In genomic region chr19:49814010-49814409, GRCh38 we compare ENCODE assay signal across 8 cellular contexts. TPM values are rescaled to one million over a fixed set of nuclear protein-coding genes. Genes with fewer than 3 reads are reported as not detected.
DNase-seq lines count a peak whose midpoint lies in the region; FAIRE-seq and TF ChIP-seq lines count a peak whose summit lies in the region.

No MANE protein-coding gene starts in this region.

- no peaks in the 10 kb centered on the region for H3K9me3 Mint-ChIP-seq in activated naive CD4-positive, alpha-beta T cell treated with anti-CD3 and anti-CD28 coated beads for 36 hours
- H3K9me3 Mint-ChIP-seq in activated naive CD8-positive, alpha-beta T cell (ENCODE audit: low read depth): no peaks in the 10 kb centered on the region

- H3K4me3 ChIP-seq in kidney (ENCODE audit: low read length in 2 of 2): peak overlapping the region; percentile 84 to 97
- H3K4me3 ChIP-seq in tibial artery: peak overlapping the region; percentile 59 to 73

- no peaks in the 10 kb centered on the region for H3K27me3 Mint-ChIP-seq in activated naive CD4-positive, alpha-beta T cell treated with anti-CD3 and anti-CD28 coated beads for 36 hours (ENCODE audit: low read depth)
- H3K27me3 Mint-ChIP-seq in activated naive CD8-positive, alpha-beta T cell: no peaks in the 10 kb centered on the region

- intact Hi-C loops in activated naive CD4-positive, alpha-beta T cell treated with anti-CD3 and anti-CD28 coated beads for 36 hours (cut with micrococcal nuclease): loop anchor here (5.0 kb wide), 1 partner anchor 222 kb away; the partner anchor contains the start of gene PRR12
- intact Hi-C loops in kidney (cut with DNase I): no loop called here
- intact Hi-C loops in tibial artery (cut with DNase I; ENCODE audit: low total_unique reads): no loop called here

- H3K27ac ChIP-seq in kidney (ENCODE audit: low read depth in 2 of 2, low read length in 2 of 2) (peak overlapping the region in 1 of 2 donors; percentile 14), tibial artery (peak overlapping the region; percentile 89 to 91)

- DNase-seq in activated naive CD4-positive, alpha-beta T cell treated with anti-CD3 and anti-CD28 coated beads for 36 hours: no peak
- DNase-seq in activated naive CD4-positive, alpha-beta T cell treated with Interleukin-2 at 50 U/mL for 16 hours: no peak
- DNase-seq in kidney (no peak), tibial artery (no peak), NCI-H2107 (lab: John Stamatoyannopoulos, UW) (no peak), MV-4-11 (lab: John Stamatoyannopoulos, UW) (no peak), HT-29 (ENCODE audit: low spot score) (no peak)

- H3K36me3 Mint-ChIP-seq in activated naive CD4-positive, alpha-beta T cell treated with anti-CD3 and anti-CD28 coated beads for 36 hours (ENCODE audit: low read depth): no peaks in the 10 kb centered on the region
- no peaks in the 10 kb centered on the region for H3K36me3 Mint-ChIP-seq in activated naive CD8-positive, alpha-beta T cell

- H3K27ac Mint-ChIP-seq in activated naive CD4-positive, alpha-beta T cell treated with anti-CD3 and anti-CD28 coated beads for 36 hours: no peak overlapping the region
- no peak overlapping the region for H3K27ac Mint-ChIP-seq in activated naive CD8-positive, alpha-beta T cell

- H3K4me3 Mint-ChIP-seq in activated naive CD4-positive, alpha-beta T cell treated with anti-CD3 and anti-CD28 coated beads for 36 hours: peak overlapping the region; percentile 85
- peak overlapping the region; percentile 93 for H3K4me3 Mint-ChIP-seq in activated naive CD8-positive, alpha-beta T cell

- peaks cover 27% of the 10 kb centered on the region for H3K4me1 Mint-ChIP-seq in activated naive CD4-positive, alpha-beta T cell treated with anti-CD3 and anti-CD28 coated beads for 36 hours (ENCODE audit: low read depth)
- H3K4me1 Mint-ChIP-seq in activated naive CD8-positive, alpha-beta T cell (ENCODE audit: low read depth): peaks cover 31% of the 10 kb centered on the region

- H3K9me3 ChIP-seq in kidney (ENCODE audit: control insufficient read depth in 1 of 2, low read length in 2 of 2) (no peaks in the 10 kb centered on the region), tibial artery (no peaks in the 10 kb centered on the region)

- H3K9ac ChIP-seq in kidney (ENCODE audit: low read length in 2 of 2): no peak overlapping the region

- H3K36me3 ChIP-seq in kidney (ENCODE audit: control insufficient read depth in 1 of 2, insufficient read depth in 2 of 2, low read length in 2 of 2): no peaks in the 10 kb centered on the region
- H3K36me3 ChIP-seq in tibial artery: no peaks in the 10 kb centered on the region

- no peak for TF ChIP-seq CTCF in kidney (IDR thresholded peaks at IDR 0.05; ENCODE audit: borderline replicate concordance, extremely low read depth, insufficient read depth)
- no peak for TF ChIP-seq CTCF in tibial artery (IDR thresholded peaks at IDR 0.05)

- H3K4me1 ChIP-seq in kidney (ENCODE audit: control insufficient read depth in 1 of 2, insufficient read depth in 1 of 2, low read depth in 1 of 2, low read length in 2 of 2): peaks cover 8 to 19% of the 10 kb centered on the region in 2 donors
- H3K4me1 ChIP-seq in tibial artery: peaks cover 0 to 43% (median 26%) of the 10 kb centered on the region in 4 donors

- H3K27me3 ChIP-seq in tibial artery: no peaks in the 10 kb centered on the region

- FAIRE-seq in kidney (lab: Jason Lieb, UNC): no peak

- CTCF ChIA-PET in activated naive CD4-positive, alpha-beta T cell treated with anti-CD3 and anti-CD28 coated beads for 36 hours (lab: Charles Lee): no interaction called here

RNA-seq across cellular contexts. Expression of gene FUZ, which starts 0.9 kb away (rescaled TPM):
- total RNA-seq in activated naive CD4-positive, alpha-beta T cell treated with anti-CD3 and anti-CD28 coated beads for 36 hours: 10 to 100 TPM; 14.5 to 14.9 TPM
- total RNA-seq in kidney: 26.9 TPM
- 51.2 TPM for polyA plus RNA-seq in kidney (ENCODE audit: insufficient read depth, low read depth, low replicate concordance)
- 2.0 and 3.1 TPM in 2 replicates for total RNA-seq in HT-29 (2014; rRNA removed; shearing (Covaris generic))

RNA-seq across cellular contexts. Expression of gene MED25, which starts 4.1 kb away (rescaled TPM):
- total RNA-seq in activated naive CD4-positive, alpha-beta T cell treated with anti-CD3 and anti-CD28 coated beads for 36 hours: 10 to 100 TPM; 32.4 to 39.2 TPM
- total RNA-seq in kidney: 53.2 TPM
- polyA plus RNA-seq in kidney (ENCODE audit: insufficient read depth, low read depth, low replicate concordance): 37.3 TPM
- 88.3 and 91.9 TPM in 2 replicates for total RNA-seq in HT-29 (2014; rRNA removed; shearing (Covaris generic))

RNA-seq across cellular contexts. Expression of gene PTOV1, which starts 36.9 kb away (rescaled TPM):
- total RNA-seq in activated naive CD4-positive, alpha-beta T cell treated with anti-CD3 and anti-CD28 coated beads for 36 hours: 10 to 100 TPM; 66.0 to 68.0 TPM
- 118 TPM for total RNA-seq in kidney
- polyA plus RNA-seq in kidney (ENCODE audit: insufficient read depth, low read depth, low replicate concordance): 235 TPM
- total RNA-seq in HT-29 (2014; rRNA removed; shearing (Covaris generic)): 188 and 218 TPM in 2 replicates

RNA-seq across cellular contexts. Expression of gene AP2A1, which starts 47.2 kb away (rescaled TPM):
- total RNA-seq in activated naive CD4-positive, alpha-beta T cell treated with anti-CD3 and anti-CD28 coated beads for 36 hours: 10 to 100 TPM; 87.7 to 88.3 TPM
- total RNA-seq in kidney: 70.0 TPM
- 32.0 TPM for polyA plus RNA-seq in kidney (ENCODE audit: insufficient read depth, low read depth, low replicate concordance)
- total RNA-seq in HT-29 (2014; rRNA removed; shearing (Covaris generic)): 122 and 131 TPM in 2 replicates

RNA-seq across cellular contexts. Expression of gene TSKS, which starts 50.9 kb away (rescaled TPM):
- total RNA-seq in activated naive CD4-positive, alpha-beta T cell treated with anti-CD3 and anti-CD28 coated beads for 36 hours: under 1 TPM; 0.57 to 0.72 TPM
- total RNA-seq in kidney: 0.50 TPM
- polyA plus RNA-seq in kidney (ENCODE audit: insufficient read depth, low read depth, low replicate concordance): 0.47 TPM
- total RNA-seq in HT-29 (2014; rRNA removed; shearing (Covaris generic)): not detected in 2 replicates
